Comparison of ENCODE assay signal across 8 cellular contexts in genomic region chr17:31936615-31937609, GRCh38. TPM values are rescaled to one million over a fixed set of nuclear protein-coding genes. Genes with fewer than 3 reads are reported as not detected.
DNase-seq lines count a peak whose midpoint lies in the region; ATAC-seq, FAIRE-seq and TF ChIP-seq lines count a peak whose summit lies in the region.
"Not testable (repeated sequence)": the region's sequence is repeated elsewhere in the genome, so short reads cannot be mapped to it uniquely, and the experiment has no call there.

Gene SUZ12 (plus strand): TSS chr17:31937007. CDS start chr17:31937247, 240 bp downstream.

- not testable (repeated sequence) for H3K4me1 ChIP-seq in kidney (ENCODE audit: control insufficient read depth in 1 of 2, insufficient read depth in 1 of 2, low read depth in 1 of 2, low read length in 2 of 2)

- peaks cover 10% of the 10 kb centered on the region for H3K36me3 Mint-ChIP-seq in central memory CD8-positive, alpha-beta T cell (ENCODE audit: insufficient read depth)

- not testable (repeated sequence) for H3K36me3 ChIP-seq in kidney (ENCODE audit: control insufficient read depth in 1 of 2, insufficient read depth in 2 of 2, low read length in 2 of 2)

- H3K27ac ChIP-seq in kidney (ENCODE audit: low read depth in 2 of 2, low read length in 2 of 2) = peak within 1 kb of the TSS; percentile 67 to 83

- intact Hi-C loops in kidney (cut with DNase I) = not testable (repeated sequence)

- TF ChIP-seq CTCF in kidney (IDR thresholded peaks at IDR 0.05; ENCODE audit: borderline replicate concordance, extremely low read depth, insufficient read depth) = not testable (repeated sequence)

- peak within 1 kb of the TSS; percentile 86 for H3K27ac Mint-ChIP-seq in central memory CD8-positive, alpha-beta T cell (ENCODE audit: low read depth)

- peak within 1 kb of the TSS; percentile 69 to 77 for H3K4me3 ChIP-seq in kidney (ENCODE audit: low read length in 2 of 2)

- FAIRE-seq in kidney (lab: Jason Lieb, UNC) = not testable (repeated sequence)

- H3K9me3 Mint-ChIP-seq in central memory CD8-positive, alpha-beta T cell = not testable (repeated sequence)

- peak within 1 kb of the TSS; percentile 32 to 67 for H3K9ac ChIP-seq in kidney (ENCODE audit: low read length in 2 of 2)

- DNase-seq in AG20443 (ENCODE audit: low spot score) (peak; percentile 75), NCI-H460 (ENCODE audit: extremely low read depth, low read depth) (peak; percentile 76), kidney (peak; percentile 93)
- DNase-seq in central memory CD8-positive, alpha-beta T cell (ENCODE audit: low spot score in 2 of 2) = peak; percentile 72 to 81
- DNase-seq in stimulated activated CD4-positive, alpha-beta T cell treated with anti-CD3 and anti-CD28 coated beads, Interleukin-12 subunit alpha, Interleukin-12 subunit beta, amount 100 ng/mL, for 4 hours = peak; percentile 81

- not testable (repeated sequence) for H3K9me3 ChIP-seq in kidney (ENCODE audit: control insufficient read depth in 1 of 2, low read length in 2 of 2)

- ATAC-seq in GM19043 (IDR thresholded peaks at IDR 0.05; ENCODE audit: low read depth, unreplicated experiment) (peak; percentile 92), HG03354 (IDR thresholded peaks at IDR 0.05; ENCODE audit: poor library complexity, severe bottlenecking, unreplicated experiment) (peak; percentile 95)
- peak; percentile 96 to 97 for ATAC-seq in activated CD4-positive, CD25-positive, alpha-beta regulatory T cell treated with anti-CD3 and anti-CD28 coated beads, Interleukin-2, amount 50 U/mL, for 24 hours
- ATAC-seq in central memory CD8-positive, alpha-beta T cell (replicated peaks; ENCODE audit: extremely low read depth, poor library complexity, severe bottlenecking) = peak; percentile 95

- peaks cover 13% of the 10 kb centered on the region for H3K4me1 Mint-ChIP-seq in central memory CD8-positive, alpha-beta T cell

- peak within 1 kb of the TSS; percentile 77 for H3K4me3 Mint-ChIP-seq in central memory CD8-positive, alpha-beta T cell

- H3K27me3 Mint-ChIP-seq in central memory CD8-positive, alpha-beta T cell = not testable (repeated sequence)

RNA-seq across cellular contexts. Expression of gene SUZ12, which starts in this region (rescaled TPM):
- 21.7 and 23.6 TPM in 2 replicates for total RNA-seq in NCI-H460 (2014; rRNA removed; shearing (Covaris generic))
- 33.8 and 43.7 TPM in 2 replicates for polyA plus RNA-seq in NCI-H460 (2014; cell fraction: nucleus; rRNA removed)
- 23.5 TPM for total RNA-seq in kidney
- 10.2 TPM for polyA plus RNA-seq in kidney (ENCODE audit: insufficient read depth, low read depth, low replicate concordance)

Comparison
In these comparisons a context has a peak if more than half of its experiments do, and no peak if none do; other contexts are left out.
1. Peak in every context shown above with its lines: DNase-seq, ATAC-seq, H3K4me3 ChIP-seq and H3K27ac ChIP-seq.